10 cellular contexts compared by ENCODE assay signal in the genomic region with DNA sequence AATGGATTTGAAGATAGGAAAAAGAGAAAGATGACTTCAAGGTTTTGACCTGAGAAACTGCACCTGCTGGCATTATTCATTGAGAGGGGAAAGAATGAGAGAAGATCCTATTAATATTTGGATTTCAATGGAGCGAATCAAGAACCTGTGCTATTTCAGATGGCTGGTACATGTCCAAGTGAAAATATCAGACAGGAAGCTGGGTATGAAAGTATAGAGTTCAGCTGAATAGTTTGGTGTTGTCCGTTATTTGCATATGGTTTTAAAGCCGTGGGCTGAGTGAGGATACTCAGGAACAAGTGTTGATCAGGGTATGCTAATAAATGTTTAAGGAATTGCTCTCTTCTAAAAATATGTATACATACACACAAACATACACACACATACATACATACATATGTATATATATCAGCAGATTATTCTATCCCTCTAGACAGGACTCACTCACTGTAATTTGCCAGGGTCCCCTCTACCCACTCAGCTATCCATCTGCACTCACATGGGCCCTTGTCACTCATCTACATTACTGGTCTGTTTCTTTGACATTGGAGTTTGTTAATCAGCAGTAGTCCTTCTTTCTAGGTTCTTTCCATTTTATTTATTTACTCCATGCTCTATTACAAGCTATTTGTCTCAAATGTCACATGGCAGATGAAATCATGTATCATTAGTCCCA. TPM values are rescaled to one million over a fixed set of nuclear protein-coding genes. Genes with fewer than 3 reads are reported as not detected.
DNase-seq lines count a peak whose midpoint lies in the region; ATAC-seq and TF ChIP-seq lines count a peak whose summit lies in the region.
"Had no signal": no experiment of that assay in that cellular context is flagged by ENCODE, and none has a peak within 500 bp of the region (broad histone marks: within the 10 kb centered on the region; RNA-seq: fewer than 3 reads in every experiment).

No MANE protein-coding gene starts in this region.

- TF ChIP-seq CTCF in neural crest cell (conservative IDR thresholded peaks at IDR 0.05), result no peak

- H3K4me1 Mint-ChIP-seq in neural crest cell, result peaks cover 30% of the 10 kb centered on the region

- DNase-seq in neural crest cell (ENCODE audit: low read depth, low spot score), result no peak
- DNase-seq in activated CD4-positive, alpha-beta T cell treated with anti-CD3 and anti-CD28 coated beads, Interleukin-2, amount 50 U/mL, for 48 hours, result no peak
- DNase-seq in NCI-H524 treated with DMSO at 0.1 percent for 48 hours (lab: John Stamatoyannopoulos, UW), result no peak
- DNase-seq in NCI-H748 (lab: John Stamatoyannopoulos, UW; ENCODE audit: unreplicated experiment), result no peak
- DNase-seq in stimulated activated CD4-positive, alpha-beta T cell treated with anti-CD3 and anti-CD28 coated beads, Interleukin-12 subunit alpha, Interleukin-12 subunit beta, amount 100 ng/mL, for 4 hours, result no peak
- DNase-seq: activated T-cell treated with anti-CD3 and anti-CD28 coated beads, Interleukin-2, amount 50 U/mL, for 1 hour had no signal

- H3K9me3 Mint-ChIP-seq in neural crest cell, result peaks cover 2% of the 10 kb centered on the region
- H3K9me3 Mint-ChIP-seq: mesothelial cell of epicardium had no signal

- no peak overlapping the region for H3K4me3 Mint-ChIP-seq in neural crest cell
- H3K4me3 Mint-ChIP-seq: mesothelial cell of epicardium had no signal

- ATAC-seq in GM19025 (IDR thresholded peaks at IDR 0.05; ENCODE audit: low read depth, unreplicated experiment) (peak; percentile 97), GM21786 (IDR thresholded peaks at IDR 0.05; ENCODE audit: unreplicated experiment) (peak; percentile 98), HG03135 (IDR thresholded peaks at IDR 0.05; ENCODE audit: unreplicated experiment) (peak; percentile 94)

- H3K27me3 Mint-ChIP-seq in neural crest cell (ENCODE audit: low read depth), result no peaks in the 10 kb centered on the region

- H3K27ac Mint-ChIP-seq in neural crest cell (ENCODE audit: unreplicated experiment), result peak overlapping the region; percentile 2
- H3K27ac Mint-ChIP-seq: mesothelial cell of epicardium had no signal

- peaks cover 3% of the 10 kb centered on the region for H3K36me3 Mint-ChIP-seq in neural crest cell (ENCODE audit: low read depth)

RNA-seq across cellular contexts. Expression of a gene that starts 33.9 kb away (rescaled TPM):
- total RNA-seq in neural crest cell, result 7.3 and 7.6 TPM in 2 replicates
